In the genomic region with DNA sequence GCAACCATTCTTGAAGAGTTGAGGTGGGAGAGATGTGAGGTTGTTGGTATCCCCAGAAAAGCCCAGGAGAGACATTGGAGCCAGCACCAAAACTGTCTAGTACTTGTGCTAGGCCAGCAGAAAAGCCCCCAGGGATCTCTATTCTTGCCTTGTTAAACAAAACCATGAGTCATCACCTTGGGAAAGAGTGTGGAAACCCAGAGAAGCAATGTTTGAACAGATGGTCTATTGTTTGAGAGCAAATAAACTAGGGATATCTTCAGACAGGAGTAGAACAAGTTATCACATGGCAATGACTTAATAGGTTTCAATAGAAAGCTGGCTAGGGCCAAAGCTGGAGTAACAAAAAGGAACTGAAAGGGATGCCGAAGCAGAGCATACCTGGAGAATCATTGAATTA, we compare ENCODE assay signal across 10 cellular contexts.
DNase-seq lines count a peak whose midpoint lies in the region; ATAC-seq, FAIRE-seq and TF ChIP-seq lines count a peak whose summit lies in the region.
"Had no signal": no experiment of that assay in that cellular context is flagged by ENCODE, and none has a peak within 500 bp of the region (broad histone marks: within the 10 kb centered on the region; RNA-seq: fewer than 3 reads in every experiment).

No MANE protein-coding gene starts in this region.

- DNase-seq in DMS53 treated with DMSO at 0.1 percent for 48 hours (lab: John Stamatoyannopoulos, UW; ENCODE audit: unreplicated experiment) (peak; percentile 95), NCI-H1694 (lab: John Stamatoyannopoulos, UW) (peak; percentile 26), T1000 (lab: John Stamatoyannopoulos, UW) (peak; percentile 10), keratinocyte (ENCODE audit: low read depth, low spot score) (peak; percentile 69), HUDEP-2 (lab: John Stamatoyannopoulos, UW; ENCODE audit: unreplicated experiment in 76 of 76) (no peak), OCI-M2 (lab: John Stamatoyannopoulos, UW; ENCODE audit: unreplicated experiment) (no peak), frontal cortex (ENCODE audit: low spot score in 2 of 2) (no peak), gastrocnemius medialis (no peak)
- DNase-seq: activated CD4-positive, CD25-positive, alpha-beta regulatory T cell treated with anti-CD3 and anti-CD28 coated beads, Interleukin-2, amount 50 U/mL, for 72 hours; hypothalamus had no signal

- H3K27me3 ChIP-seq in keratinocyte (ENCODE audit: control insufficient read depth, extremely low read depth, insufficient read depth, low read length): no peaks in the 10 kb centered on the region
- no peaks in the 10 kb centered on the region for H3K27me3 ChIP-seq in gastrocnemius medialis

- H3K4me3 ChIP-seq in keratinocyte (ENCODE audit: control insufficient read depth in 2 of 3, extremely low read depth in 1 of 3, insufficient read depth in 2 of 3, low read depth in 1 of 3, low read length in 3 of 3) (no peak overlapping the region), gastrocnemius medialis (no peak overlapping the region)

- dilution Hi-C loops in keratinocyte (cut with MboI; ENCODE audit: extremely low pct_ligation_motif_present, low sequenced_read_pairs): no loop called here

- H4K20me1 ChIP-seq in keratinocyte (ENCODE audit: control insufficient read depth, extremely low read depth, insufficient read depth, low read length): no peaks in the 10 kb centered on the region

- no peak for TF ChIP-seq CTCF in keratinocyte (optimal IDR thresholded peaks at IDR 0.05 in 1 of 3, IDR thresholded peaks at IDR 0.05 in 1 of 3, conservative IDR thresholded peaks at IDR 0.05 in 1 of 3; ENCODE audit: extremely low read depth in 1 of 3, insufficient read depth in 2 of 3, low read length in 3 of 3)
- TF ChIP-seq CTCF in gastrocnemius medialis (IDR thresholded peaks at IDR 0.05 in 4 of 5, conservative IDR thresholded peaks at IDR 0.05 in 1 of 5): no peak

- ATAC-seq in gastrocnemius medialis: no peak

- H3K27ac ChIP-seq in keratinocyte (ENCODE audit: control insufficient read depth, insufficient read depth, low read length): peak overlapping the region; percentile 67
- no peak overlapping the region for H3K27ac ChIP-seq in gastrocnemius medialis

- H3K4me1 ChIP-seq in keratinocyte (ENCODE audit: control insufficient read depth, extremely low read depth, insufficient read depth, low read length) (peaks cover 11% of the 10 kb centered on the region), gastrocnemius medialis (no peaks in the 10 kb centered on the region)

- H3K36me3 ChIP-seq in keratinocyte (ENCODE audit: control insufficient read depth in 2 of 2, extremely low read depth in 1 of 2, insufficient read depth in 2 of 2, low read length in 2 of 2) (no peaks in the 10 kb centered on the region), gastrocnemius medialis (no peaks in the 10 kb centered on the region)

- H2AFZ ChIP-seq in keratinocyte (ENCODE audit: control insufficient read depth, low read length): no peak overlapping the region

- intact Hi-C loops in gastrocnemius medialis (cut with DNase I; ENCODE audit: low total_unique reads): no loop called here

- TF ChIP-seq POLR2A in gastrocnemius medialis (IDR thresholded peaks at IDR 0.05): no peak

- peak overlapping the region; percentile 8 for H3K9ac ChIP-seq in keratinocyte (ENCODE audit: control insufficient read depth, extremely low read depth, insufficient read depth, low read length)

- H3K9me3 ChIP-seq in keratinocyte (ENCODE audit: control insufficient read depth, low read depth, low read length): no peaks in the 10 kb centered on the region
- H3K9me3 ChIP-seq in gastrocnemius medialis: no peaks in the 10 kb centered on the region

- no peak for FAIRE-seq in keratinocyte (lab: Jason Lieb, UNC)
- no peak for FAIRE-seq in frontal cortex (lab: Jason Lieb, UNC)

- H3K4me2 ChIP-seq in keratinocyte (ENCODE audit: control insufficient read depth, extremely low read depth, insufficient read depth, low read depth, low read length): no peak overlapping the region

- H3K79me2 ChIP-seq in keratinocyte (ENCODE audit: control insufficient read depth, insufficient read depth, low read length): no peaks in the 10 kb centered on the region

- H3K9me1 ChIP-seq in keratinocyte (ENCODE audit: control insufficient read depth, extremely low read depth, insufficient read depth, low read length): no peaks in the 10 kb centered on the region

- in situ Hi-C loops in gastrocnemius medialis (cut with MboI; ENCODE audit: low sequenced_read_pairs in 4 of 4): no loop called here

Comparison
In these comparisons a context has a peak if more than half of its experiments do, and no peak if none do; other contexts are left out.
1. DNase-seq: peak in DMS53 treated with DMSO at 0.1 percent for 48 hours (single experiment), NCI-H1694 (single experiment), T1000 (single experiment) and keratinocyte (single experiment); none in HUDEP-2 (0 of 76), OCI-M2 (single experiment), frontal cortex (0 of 2) and gastrocnemius medialis (0 of 2).